11 cellular contexts compared by ENCODE assay signal in genomic region chr3:11638669-11639402, GRCh38. TPM values are rescaled to one million over a fixed set of nuclear protein-coding genes. Genes with fewer than 3 reads are reported as not detected.
DNase-seq lines count a peak whose midpoint lies in the region; ATAC-seq and TF ChIP-seq lines count a peak whose summit lies in the region.
"Had no signal": no experiment of that assay in that cellular context is flagged by ENCODE, and none has a peak within 500 bp of the region (broad histone marks: within the 10 kb centered on the region; RNA-seq: fewer than 3 reads in every experiment).

No MANE protein-coding gene starts in this region.

- H3K36me3 Mint-ChIP-seq in T-helper 2 cell treated with Interferon-gamma antibody and Interleukin-4, amounts not matched to agents 5 μg/mL and 100 μg/mL, for 36 hours (ENCODE audit: low read depth): peaks cover 48% of the 10 kb centered on the region
- H3K36me3 Mint-ChIP-seq in brain: peaks cover 8% of the 10 kb centered on the region
- H3K36me3 Mint-ChIP-seq: memory B cell had no signal

- no peak for ATAC-seq in lower lobe of right lung
- no peak for ATAC-seq in GM18870 (IDR thresholded peaks at IDR 0.05; ENCODE audit: unreplicated experiment)

- H3K4me1 Mint-ChIP-seq in T-helper 2 cell treated with Interferon-gamma antibody and Interleukin-4, amounts not matched to agents 5 μg/mL and 100 μg/mL, for 36 hours (ENCODE audit: low read depth): peaks cover 71% of the 10 kb centered on the region
- peaks cover 81% of the 10 kb centered on the region for H3K4me1 Mint-ChIP-seq in brain

- H3K4me1 ChIP-seq in lower lobe of right lung: peaks cover 73% of the 10 kb centered on the region
- peaks cover 68 to 72% of the 10 kb centered on the region in 2 donors for H3K4me1 ChIP-seq in thyroid gland

- H3K27ac ChIP-seq in lower lobe of right lung (peak overlapping the region; percentile 62), thyroid gland (peak overlapping the region; percentile 23 to 95 (median 91))

- H3K4me3 ChIP-seq in lower lobe of right lung (no peak overlapping the region), thyroid gland (replicated peaks in 1 of 3) (no peak overlapping the region)

- no peak for TF ChIP-seq CTCF in brain (conservative IDR thresholded peaks at IDR 0.05)
- no peak for TF ChIP-seq CTCF in lower lobe of right lung (IDR thresholded peaks at IDR 0.05)
- TF ChIP-seq CTCF in thyroid gland (IDR thresholded peaks at IDR 0.05): no peak

- no peaks in the 10 kb centered on the region for H3K9me3 Mint-ChIP-seq in T-helper 2 cell treated with Interferon-gamma antibody and Interleukin-4, amounts not matched to agents 5 μg/mL and 100 μg/mL, for 36 hours
- H3K9me3 Mint-ChIP-seq in brain: no peaks in the 10 kb centered on the region
- H3K9me3 Mint-ChIP-seq: memory B cell had no signal

- intact Hi-C loops in lower lobe of right lung (cut with DNase I): no loop called here
- intact Hi-C loops in thyroid gland (cut with DNase I): no loop called here

- H3K4me3 Mint-ChIP-seq in T-helper 2 cell treated with Interferon-gamma antibody and Interleukin-4, amounts not matched to agents 5 μg/mL and 100 μg/mL, for 36 hours: peak overlapping the region; percentile 45
- H3K4me3 Mint-ChIP-seq in brain: peak overlapping the region; percentile 82 to 99 (median 97)
- H3K4me3 Mint-ChIP-seq: memory B cell had no signal

- H3K36me3 ChIP-seq in lower lobe of right lung (no peaks in the 10 kb centered on the region), thyroid gland (no peaks in the 10 kb centered on the region)

- DNase-seq in T-helper 2 cell treated with Interferon-gamma antibody and Interleukin-4, amounts not matched to agents 5 μg/mL and 100 μg/mL, for 36 hours (ENCODE audit: low spot score): no peak
- DNase-seq in T-helper 2 cell (no peak), lower lobe of right lung (no peak), thyroid gland (peak in 1 of 2 donors; percentile 24), ureter (ENCODE audit: low spot score) (no peak)
- DNase-seq in stimulated activated CD4-positive, alpha-beta T cell treated with anti-CD3 and anti-CD28 coated beads, Interleukin-1b, Interleukin-23, amount 100 ng/mL, for 48 hours: no peak
- DNase-seq: activated CD8-positive, alpha-beta memory T cell treated with anti-CD3 and anti-CD28 coated beads, Interleukin-2, amount 50 U/mL, for 4 hours; NCI-H1436 had no signal

- H3K27me3 Mint-ChIP-seq in T-helper 2 cell treated with Interferon-gamma antibody and Interleukin-4, amounts not matched to agents 5 μg/mL and 100 μg/mL, for 36 hours (ENCODE audit: low read depth): no peaks in the 10 kb centered on the region
- peaks cover 11% of the 10 kb centered on the region for H3K27me3 Mint-ChIP-seq in brain
- H3K27me3 Mint-ChIP-seq: memory B cell had no signal

- H3K27me3 ChIP-seq in lower lobe of right lung (ENCODE audit: low read depth): no peaks in the 10 kb centered on the region
- no peaks in the 10 kb centered on the region for H3K27me3 ChIP-seq in thyroid gland

- H3K27ac Mint-ChIP-seq in T-helper 2 cell treated with Interferon-gamma antibody and Interleukin-4, amounts not matched to agents 5 μg/mL and 100 μg/mL, for 36 hours: no peak overlapping the region
- H3K27ac Mint-ChIP-seq in brain: peak overlapping the region; percentile 90 to 100 (median 97)
- H3K27ac Mint-ChIP-seq: memory B cell had no signal

- H3K9me3 ChIP-seq in lower lobe of right lung (no peaks in the 10 kb centered on the region), thyroid gland (no peaks in the 10 kb centered on the region)

- WGBS in thyroid gland, 2 donors: 66 to 70% methylated on average over 14 to 15 of the region's 18 CpGs

- no peak for TF ChIP-seq POLR2A in thyroid gland (IDR thresholded peaks at IDR 0.05)

RNA-seq across cellular contexts. Expression of gene VGLL4, which starts 4.9 kb away (rescaled TPM):
- 32.4 TPM for polyA plus RNA-seq in brain (ENCODE audit: insufficient read depth, low read depth, low replicate concordance)
- 45.5 TPM for total RNA-seq in lower lobe of right lung
- total RNA-seq in thyroid gland: 100 to 1,000 TPM in 3 of 4 donors, 10 to 100 TPM in 1; 96.0 to 142 (median 131) TPM
- total RNA-seq in ureter: 88.3 TPM
